ENCODE assay signal across 8 cellular contexts in genomic region chr5:32709789-32710334, GRCh38. TPM values are rescaled to one million over a fixed set of nuclear protein-coding genes. Genes with fewer than 3 reads are reported as not detected.
DNase-seq lines count a peak whose midpoint lies in the region; ATAC-seq and TF ChIP-seq lines count a peak whose summit lies in the region.

No MANE protein-coding gene starts in this region.

- H3K9me3 Mint-ChIP-seq in mesothelial cell of epicardium: no peaks in the 10 kb centered on the region
- H3K9me3 Mint-ChIP-seq in stimulated activated naive B cell treated with anti-CD40 and anti-IgM and Interleukin-4, amounts not matched to agents 10 μg/mL and 1 μg/mL and 100 μg/mL, for 72 hours: peaks cover 0 to 2% of the 10 kb centered on the region in 2 donors

- peaks cover 3 to 12% of the 10 kb centered on the region in 2 experiments; a peak in 3 of 4 replicates for H3K4me1 ChIP-seq in HCT116 (ENCODE audit: control insufficient read depth in 1 of 2, insufficient read depth in 2 of 2, low read length in 2 of 2)

- in situ Hi-C loops in G401 (cut with HindIII; ENCODE audit: low sequenced_read_pairs): no loop called here

- H4K20me1 ChIP-seq in HCT116 (ENCODE audit: insufficient read depth): no peaks in the 10 kb centered on the region

- H3K36me3 Mint-ChIP-seq in mesothelial cell of epicardium: no peaks in the 10 kb centered on the region
- H3K36me3 Mint-ChIP-seq in stimulated activated naive B cell treated with anti-CD40 and anti-IgM and Interleukin-4, amounts not matched to agents 10 μg/mL and 1 μg/mL and 100 μg/mL, for 72 hours: no peaks in the 10 kb centered on the region

- DNase-seq in G401 (ENCODE audit: low spot score) (peak; percentile 19), HCT116 (ENCODE audit: low read depth, low spot score) (peak; percentile 53), NCI-H2107 treated with DMSO at 0.1 percent for 48 hours (lab: John Stamatoyannopoulos, UW; ENCODE audit: unreplicated experiment) (peak; percentile 47), epithelial cell of esophagus (ENCODE audit: low read depth) (peak; percentile 78), mesothelial cell of epicardium (ENCODE audit: low spot score in 2 of 2, unreplicated experiment in 2 of 2) (peak in 1 of 2 experiments; percentile 72), NCI-H146 treated with DMSO at 0.1 percent for 48 hours (lab: John Stamatoyannopoulos, UW; ENCODE audit: unreplicated experiment) (no peak)
- peak; percentile 76 for DNase-seq in activated CD4-positive, alpha-beta T cell treated with anti-CD3 and anti-CD28 coated beads for 48 hours
- peak; percentile 54 for DNase-seq in stimulated activated naive B cell treated with anti-CD40 and anti-IgM and Interleukin-4, amounts not matched to agents 10 μg/mL and 1 μg/mL and 100 μg/mL, for 72 hours

- peaks cover 37% of the 10 kb centered on the region for H3K4me1 Mint-ChIP-seq in mesothelial cell of epicardium
- H3K4me1 Mint-ChIP-seq in stimulated activated naive B cell treated with anti-CD40 and anti-IgM and Interleukin-4, amounts not matched to agents 10 μg/mL and 1 μg/mL and 100 μg/mL, for 72 hours: peaks cover 25 to 47% of the 10 kb centered on the region in 2 donors

- RAD21 ChIA-PET in HCT116 (lab: Charles Lee; ENCODE audit: low non-redundant PET in 1 of 2, low total read pairs in 2 of 2, uncharacterized antibody in 2 of 2, unreplicated experiment in 2 of 2): no interaction called here

- no peak overlapping the region for H3K27ac Mint-ChIP-seq in mesothelial cell of epicardium
- peak overlapping the region; percentile 63 for H3K27ac Mint-ChIP-seq in stimulated activated naive B cell treated with anti-CD40 and anti-IgM and Interleukin-4, amounts not matched to agents 10 μg/mL and 1 μg/mL and 100 μg/mL, for 72 hours

- no peak for TF ChIP-seq POLR2A in HCT116 (IDR thresholded peaks at IDR 0.05; ENCODE audit: borderline replicate concordance, extremely low read depth, insufficient read depth, insufficient read length)

- H3K4me3 ChIP-seq in HCT116 (replicated peaks in 1 of 2; ENCODE audit: low read depth in 1 of 2, low read length in 2 of 2) (peak overlapping the region; percentile 57 to 65), epithelial cell of esophagus (ENCODE audit: low read length) (peak overlapping the region; percentile 75)

- peak overlapping the region; percentile 70 for H3K4me3 Mint-ChIP-seq in mesothelial cell of epicardium
- H3K4me3 Mint-ChIP-seq in stimulated activated naive B cell treated with anti-CD40 and anti-IgM and Interleukin-4, amounts not matched to agents 10 μg/mL and 1 μg/mL and 100 μg/mL, for 72 hours: peak overlapping the region; percentile 74 to 86

- TF ChIP-seq CTCF in HCT116 (IDR thresholded peaks at IDR 0.05 in 2 of 3, conservative IDR thresholded peaks at IDR 0.05 in 1 of 3; ENCODE audit: borderline replicate concordance in 1 of 3, insufficient read depth in 1 of 3, low read depth in 2 of 3, low read length in 2 of 3): peak; percentile 67 to 82 (median 77)
- peak; percentile 71 for TF ChIP-seq CTCF in epithelial cell of esophagus (IDR thresholded peaks at IDR 0.05; ENCODE audit: insufficient read depth, low read depth, low read length, missing control alignments)
- TF ChIP-seq CTCF in mesothelial cell of epicardium (IDR thresholded peaks at IDR 0.05; ENCODE audit: unreplicated experiment): peak; percentile 77

- H3K27me3 ChIP-seq in HCT116 (ENCODE audit: insufficient read depth, low read length): no peaks in the 10 kb centered on the region

- POLR2A ChIA-PET in HCT116 (lab: Charles Lee): no interaction called here

- peak; percentile 90 for ATAC-seq in HCT116
- peak; percentile 67 to 69 for ATAC-seq in stimulated activated naive B cell treated with anti-CD40 and anti-IgM and Interleukin-4, amounts not matched to agents 10 μg/mL and 1 μg/mL and 100 μg/mL, for 72 hours (replicated peaks)

- peak overlapping the region; percentile 92 for H3K4me2 ChIP-seq in HCT116 (ENCODE audit: low read length)

- peak overlapping the region; percentile 45 for H3K9ac ChIP-seq in HCT116 (ENCODE audit: low read length)

- no peaks in the 10 kb centered on the region for H3K79me2 ChIP-seq in HCT116 (ENCODE audit: insufficient read depth, low read length)

- peaks cover 87% of the 10 kb centered on the region for H3K27me3 Mint-ChIP-seq in mesothelial cell of epicardium (ENCODE audit: low read depth)
- H3K27me3 Mint-ChIP-seq in stimulated activated naive B cell treated with anti-CD40 and anti-IgM and Interleukin-4, amounts not matched to agents 10 μg/mL and 1 μg/mL and 100 μg/mL, for 72 hours: peaks cover 59 to 65% of the 10 kb centered on the region in 2 donors

- intact Hi-C loops in HCT116 (cut with micrococcal nuclease): loop anchor here (1.0 to 2.0 kb wide), 4 partner anchors 206 to 713 kb away; no protein-coding TSS in a partner anchor

- H3K9me2 ChIP-seq in HCT116 (ENCODE audit: insufficient read depth): no peaks in the 10 kb centered on the region

- no peaks in the 10 kb centered on the region for H3K9me3 ChIP-seq in HCT116 (ENCODE audit: control insufficient read depth in 1 of 2, insufficient read depth in 1 of 2, low read depth in 1 of 2, low read length in 2 of 2)

- no peak overlapping the region for H3K27ac ChIP-seq in HCT116 (ENCODE audit: low read depth, low read length)

- no TSS peak for BruUV-seq in HCT116 (replicated peaks; lab: Mats Ljungman, UMichigan)

- TF ChIP-seq RAD21 in HCT116 (IDR thresholded peaks at IDR 0.05; ENCODE audit: low read depth): peak; percentile 55

- H2AFZ ChIP-seq in HCT116 (ENCODE audit: low read depth, low read length, poor library complexity, severe bottlenecking): peak overlapping the region; percentile 87

- no peaks in the 10 kb centered on the region for H3K36me3 ChIP-seq in HCT116 (ENCODE audit: control insufficient read depth in 1 of 2, insufficient read depth in 2 of 2, low read length in 2 of 2)

- CTCF ChIA-PET in HCT116 (lab: Charles Lee): interaction anchor here (0.8 to 2.4 kb wide), 4 partner anchors 20 to 472 kb away, joined by 3 to 9 read pairs (median 6); no protein-coding TSS in a partner anchor

TF ChIP-seq in HCT116, 20 proteins besides CTCF, POLR2A, EP300 and RAD21:
- no peak for TF ChIP-seq REST (IDR thresholded peaks at IDR 0.05; ENCODE audit: low read depth)
- TF ChIP-seq ZFX (IDR thresholded peaks at IDR 0.05): no peak
- TF ChIP-seq, protein P1, sequence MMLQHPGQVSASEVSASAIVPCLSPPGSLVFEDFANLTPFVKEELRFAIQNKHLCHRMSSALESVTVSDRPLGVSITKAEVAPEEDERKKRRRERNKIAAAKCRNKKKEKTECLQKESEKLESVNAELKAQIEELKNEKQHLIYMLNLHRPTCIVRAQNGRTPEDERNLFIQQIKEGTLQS (IDR thresholded peaks at IDR 0.05): no peak
- no peak for TF ChIP-seq EZH2phosphoT487 (IDR thresholded peaks at IDR 0.05; ENCODE audit: borderline replicate concordance)
- no peak for TF ChIP-seq EGR1 (IDR thresholded peaks at IDR 0.05; ENCODE audit: low read depth)
- no peak for TF ChIP-seq ZBTB33 (IDR thresholded peaks at IDR 0.05; ENCODE audit: extremely low read depth, insufficient replicate concordance, low read length)
- TF ChIP-seq SIN3A (IDR thresholded peaks at IDR 0.05; ENCODE audit: low read depth): no peak
- TF ChIP-seq SRF (IDR thresholded peaks at IDR 0.05; ENCODE audit: low read depth): no peak
TF ChIP-seq in HCT116: peak in this region for 0.

RNA-seq across cellular contexts. Expression of gene NPR3, which starts 1.3 kb away (rescaled TPM):
- total RNA-seq in G401 (2014; rRNA removed; shearing (Covaris generic)): not detected in 2 replicates
- total RNA-seq in HCT116 (2021; ENCODE audit: unreplicated experiment) (0.39 TPM), mesothelial cell of epicardium (3.3 to 4.1 TPM (median 3.8 TPM) in 3 replicates)
- polyA plus RNA-seq in HCT116 (2012): 0.14 and 0.22 TPM in 2 replicates
